In genomic region chr22:20777420-20778177, GRCh38 we compare ENCODE assay signal across 8 cellular contexts. TPM values are rescaled to one million over a fixed set of nuclear protein-coding genes. Genes with fewer than 3 reads are reported as not detected.
DNase-seq lines count a peak whose midpoint lies in the region; ATAC-seq and TF ChIP-seq lines count a peak whose summit lies in the region.

No MANE protein-coding gene starts in this region.

- H3K27ac ChIP-seq in RWPE2 (ENCODE audit: poor library complexity, severe bottlenecking) (peak overlapping the region; percentile 43), thymus (ENCODE audit: low read depth) (peak overlapping the region; percentile 32)

- ATAC-seq in RWPE2 (ENCODE audit: low read depth) (peak; percentile 94), HG03095 (IDR thresholded peaks at IDR 0.05; ENCODE audit: unreplicated experiment) (no peak)

- DNase-seq in NCI-H748 (lab: John Stamatoyannopoulos, UW; ENCODE audit: unreplicated experiment) (peak; percentile 20), NCI-H748 treated with DMSO at 0.1 percent for 48 hours (lab: John Stamatoyannopoulos, UW) (no peak), RWPE2 (ENCODE audit: low spot score) (no peak), foreskin melanocyte (peak; percentile 23), KG1 (lab: John Stamatoyannopoulos, UW) (no peak), posterior cingulate gyrus (no peak)

- no peaks in the 10 kb centered on the region for H3K36me3 ChIP-seq in RWPE2 (ENCODE audit: low read depth)
- peaks cover 37% of the 10 kb centered on the region for H3K36me3 ChIP-seq in thymus (ENCODE audit: control insufficient read depth, insufficient read depth)

- no peaks in the 10 kb centered on the region for H3K9me3 ChIP-seq in RWPE2 (ENCODE audit: severe bottlenecking)
- no peaks in the 10 kb centered on the region for H3K9me3 ChIP-seq in thymus (ENCODE audit: control insufficient read depth)

- intact Hi-C loops in posterior cingulate gyrus (cut with DNase I): no loop called here

- H3K4me1 ChIP-seq in RWPE2 (ENCODE audit: insufficient read depth, poor library complexity, severe bottlenecking) (peaks cover 14% of the 10 kb centered on the region), thymus (ENCODE audit: control insufficient read depth, insufficient read depth, low read length) (no peaks in the 10 kb centered on the region)

- WGBS in thymus: 91% methylated on average over 10 of the region's 10 CpGs

- no peaks in the 10 kb centered on the region for H3K27me3 ChIP-seq in RWPE2 (ENCODE audit: insufficient read depth, poor library complexity, severe bottlenecking)
- no peaks in the 10 kb centered on the region for H3K27me3 ChIP-seq in thymus (ENCODE audit: control insufficient read depth, insufficient read depth)

- no peak overlapping the region for H3K4me3 ChIP-seq in RWPE2 (ENCODE audit: severe bottlenecking)
- H3K4me3 ChIP-seq in thymus (ENCODE audit: low read length): no peak overlapping the region

- TF ChIP-seq CTCF in RWPE2 (IDR thresholded peaks at IDR 0.05; ENCODE audit: poor library complexity, severe bottlenecking): peak; percentile 48

RNA-seq across cellular contexts. Expression of gene SERPIND1, which starts 3.7 kb away (rescaled TPM):
- 0.11 TPM for polyA plus RNA-seq in thymus

Comparison
In these comparisons a context has a peak if more than half of its experiments do, and no peak if none do; other contexts are left out.
1. DNase-seq: peak in NCI-H748 (single experiment) and foreskin melanocyte (single experiment); none in NCI-H748 treated with DMSO at 0.1 percent for 48 hours (single experiment), RWPE2 (single experiment), KG1 (single experiment) and posterior cingulate gyrus (0 of 10).